ENCODE assay signal across 9 cellular contexts in genomic region chr19:35848919-35849505, GRCh38. TPM values are rescaled to one million over a fixed set of nuclear protein-coding genes. Genes with fewer than 3 reads are reported as not detected.
"Had no signal": no experiment of that assay in that cellular context is flagged by ENCODE, and none has a peak within 500 bp of the region (broad histone marks: within the 10 kb centered on the region; RNA-seq: fewer than 3 reads in every experiment).

No MANE protein-coding gene starts in this region.

- H3K9ac ChIP-seq: GM23248 had no signal

- H2AFZ ChIP-seq: GM23248 had no signal

- H3K4me3 Mint-ChIP-seq: HFFc6 had no signal

- H3K27ac Mint-ChIP-seq: H9, HFFc6 had no signal

- DNase-seq: GM23248, GOT3, H9, HCEC 1CT, HFFc6, IMR-90 had no signal

- H3K4me3 ChIP-seq: GM23248, K562 had no signal

- H3K27ac ChIP-seq: GM23248 had no signal

- ATAC-seq: K562 had no signal

RNA-seq across cellular contexts. Expression of gene NPHS1, which starts 3.3 kb away (rescaled TPM):
- total RNA-seq: GM23248, H4, HFFc6, HT-29, IMR-90 had no signal
- polyA plus RNA-seq: GM23248, IMR-90 had no signal

RNA-seq across cellular contexts. Expression of gene KIRREL2, which starts 7.7 kb away (rescaled TPM):
- total RNA-seq: GM23248, HT-29, IMR-90 had no signal
- polyA plus RNA-seq: GM23248, IMR-90 had no signal

RNA-seq across cellular contexts. Expression of gene PRODH2, which starts 36.4 kb away (rescaled TPM):
- total RNA-seq: GM23248, H4, H9, HFFc6, HT-29, IMR-90, K562 had no signal
- polyA plus RNA-seq: GM23248, IMR-90, K562 had no signal
